Comparison of ENCODE assay signal across 18 cellular contexts in genomic region chr6:1464796-1465348, GRCh38.
"Had no signal": no experiment of that assay in that cellular context is flagged by ENCODE, and none has a peak within 500 bp of the region (broad histone marks: within the 10 kb centered on the region; RNA-seq: fewer than 3 reads in every experiment).

No MANE protein-coding gene starts in this region.

- H3K27ac ChIP-seq: dorsolateral prefrontal cortex, gastrocnemius medialis, tibial artery had no signal

- H3K27me3 ChIP-seq: gastrocnemius medialis had no signal

- H3K4me1 ChIP-seq: gastrocnemius medialis, tibial artery had no signal

- H3K4me3 ChIP-seq: dorsolateral prefrontal cortex, gastrocnemius medialis, tibial artery had no signal

- H3K36me3 ChIP-seq: gastrocnemius medialis, tibial artery had no signal

- H3K36me3 Mint-ChIP-seq: activated naive CD8-positive, alpha-beta T cell treated with anti-CD3 and anti-CD28 coated beads for 36 hours had no signal

- DNase-seq: activated CD4-positive, alpha-beta T cell treated with anti-CD3 and anti-CD28 coated beads, Interleukin-2, amount 50 U/mL, for 4 hours; activated naive CD8-positive, alpha-beta T cell treated with anti-CD3 and anti-CD28 coated beads for 36 hours; activated T-cell treated with anti-CD3 and anti-CD28 coated beads for 4 hours; amniotic stem cell; caudate nucleus; dorsolateral prefrontal cortex; erythroblast; gastrocnemius medialis; head of caudate nucleus; kidney; midbrain; occipital lobe; posterior cingulate gyrus; stimulated activated naive CD8-positive, alpha-beta T cell treated with anti-CD3 and anti-CD28 coated beads, Interleukin-15, Interleukin-2, amounts not matched to agents 100 U/mL and 50 U/mL, for 24 hours; substantia nigra; tibial artery had no signal

- H3K9me3 Mint-ChIP-seq: activated naive CD8-positive, alpha-beta T cell treated with anti-CD3 and anti-CD28 coated beads for 36 hours; endodermal cell had no signal

- H3K9me3 ChIP-seq: gastrocnemius medialis, tibial artery had no signal

- H3K27ac Mint-ChIP-seq: activated naive CD8-positive, alpha-beta T cell treated with anti-CD3 and anti-CD28 coated beads for 36 hours; endodermal cell had no signal

- ATAC-seq: gastrocnemius medialis; left lobe of liver; stimulated activated naive CD8-positive, alpha-beta T cell treated with anti-CD3 and anti-CD28 coated beads, Interleukin-15, Interleukin-2, amounts not matched to agents 100 U/mL and 50 U/mL, for 24 hours had no signal

- H3K4me3 Mint-ChIP-seq: activated naive CD8-positive, alpha-beta T cell treated with anti-CD3 and anti-CD28 coated beads for 36 hours; endodermal cell had no signal
